Comparison of ENCODE assay signal across 26 cellular contexts in the genomic region with DNA sequence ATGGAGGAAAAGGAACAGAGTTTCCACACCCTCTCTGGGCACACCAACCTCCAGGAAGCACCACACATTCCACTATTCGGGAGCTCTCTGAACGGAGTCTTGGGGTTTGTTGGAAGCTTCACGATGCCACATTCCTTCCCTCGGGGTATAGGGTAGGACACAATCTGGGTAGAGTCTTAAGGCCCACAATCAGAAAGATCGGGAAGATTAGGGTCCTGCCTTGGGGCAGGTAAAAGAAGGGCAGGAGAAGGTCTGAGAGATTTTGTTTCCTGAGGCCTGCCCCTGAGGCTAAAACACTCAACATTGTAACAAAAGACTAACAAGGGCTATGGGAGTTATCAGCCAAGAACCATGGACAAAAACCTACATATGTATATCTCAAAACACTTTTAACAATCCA.
"Had no signal": no experiment of that assay in that cellular context is flagged by ENCODE, and none has a peak within 500 bp of the region (broad histone marks: within the 10 kb centered on the region; RNA-seq: fewer than 3 reads in every experiment).

No MANE protein-coding gene starts in this region.

- H3K27ac Mint-ChIP-seq: activated CD8-positive, alpha-beta T cell treated with anti-CD3 and anti-CD28 coated beads, Interleukin-2, amount 10 ng/mL, durations not matched to agents 7 days and 5 days; brain; T-helper 1 cell treated with Interleukin-12 subunit alpha and Interleukin-12 subunit beta and Interleukin-4 antibody, amounts not matched to agents 30 μg/mL and 1 μg/mL, for 36 hours had no signal

- H3K4me1 Mint-ChIP-seq: central memory CD8-positive, alpha-beta T cell had no signal

- H3K4me2 ChIP-seq: KMS-11 had no signal

- H3K4me1 ChIP-seq: ascending aorta, Peyer's patch, SJSA1 had no signal

- H3K4me3 Mint-ChIP-seq: activated CD8-positive, alpha-beta T cell treated with anti-CD3 and anti-CD28 coated beads, Interleukin-2, amount 10 ng/mL, durations not matched to agents 7 days and 5 days; brain; central memory CD8-positive, alpha-beta T cell; T-helper 1 cell treated with Interleukin-12 subunit alpha and Interleukin-12 subunit beta and Interleukin-4 antibody, amounts not matched to agents 30 μg/mL and 1 μg/mL, for 36 hours had no signal

- H3K36me3 ChIP-seq: ascending aorta, Peyer's patch, SJSA1 had no signal

- H3K36me3 Mint-ChIP-seq: brain had no signal

- H3K9me3 ChIP-seq: ascending aorta, Peyer's patch, SJSA1 had no signal

- H3K9me3 Mint-ChIP-seq: brain; central memory CD8-positive, alpha-beta T cell; T-helper 1 cell treated with Interleukin-12 subunit alpha and Interleukin-12 subunit beta and Interleukin-4 antibody, amounts not matched to agents 30 μg/mL and 1 μg/mL, for 36 hours had no signal

- DNase-seq: activated CD4-positive, alpha-beta T cell treated with anti-CD3 and anti-CD28 coated beads for 48 hours; activated CD4-positive, alpha-beta T cell treated with anti-CD3 and anti-CD28 coated beads, Interleukin-2, amount 50 U/mL, for 4 hours; activated CD4-positive, CD25-positive, alpha-beta regulatory T cell treated with anti-CD3 and anti-CD28 coated beads, Interleukin-2, amount 50 U/mL, for 72 hours; activated CD8-positive, alpha-beta memory T cell treated with anti-CD3 and anti-CD28 coated beads, Interleukin-2, amount 50 U/mL, for 48 hours; activated CD8-positive, alpha-beta T cell treated with anti-CD3 and anti-CD28 coated beads, Interleukin-2, amount 10 ng/mL, durations not matched to agents 7 days and 5 days; activated naive CD4-positive, alpha-beta T cell treated with anti-CD3 and anti-CD28 coated beads, Interleukin-2, amount 50 U/mL, for 16 hours; activated T-cell treated with anti-CD3 and anti-CD28 coated beads, Interleukin-2, amount 50 U/mL, for 1 hour; amniotic stem cell; MM.1S; NCI-H1105; NCI-H1436; NCI-H1694 treated with DMSO at 0.1 percent for 48 hours; NCI-H2029 treated with DMSO at 0.1 percent for 48 hours; NCI-H345; NCI-H510A; NCI-H526 treated with DMSO at 0.1 percent for 48 hours; NK-92 treated with Interleukin-12 subunit alpha and Interleukin-12 subunit beta, amount 100 ng/mL, for 24 hours; Peyer's patch; SHP77; SW 1271 had no signal

- H3K27ac ChIP-seq: ascending aorta, KMS-11, Peyer's patch, SJSA1 had no signal

- H3K27me3 Mint-ChIP-seq: brain had no signal

- H3K27me3 ChIP-seq: ascending aorta, Peyer's patch, SJSA1 had no signal

- H3K4me3 ChIP-seq: ascending aorta, Peyer's patch, SJSA1 had no signal

- H3K9ac ChIP-seq: KMS-11 had no signal
